Comparison of ENCODE assay signal across 24 cellular contexts in the genomic region with DNA sequence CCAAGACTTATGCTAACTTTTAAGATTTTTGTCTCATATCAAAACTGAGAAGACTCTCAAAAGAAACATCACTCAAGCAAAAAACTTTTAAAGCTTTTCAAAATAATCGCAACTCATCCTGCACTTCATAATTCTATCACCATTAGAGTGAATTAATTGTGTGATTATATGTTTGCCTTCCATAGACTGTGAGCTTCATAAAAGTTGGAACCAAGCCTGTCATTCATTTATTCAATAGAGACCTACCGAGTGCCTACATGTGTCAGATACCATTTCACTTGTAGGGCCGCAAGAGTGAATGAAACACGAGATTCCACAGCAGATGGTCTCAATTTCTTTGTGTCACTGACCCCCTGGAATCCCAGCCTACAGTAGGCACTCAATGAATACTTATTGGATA.
DNase-seq lines count a peak whose midpoint lies in the region; ATAC-seq and TF ChIP-seq lines count a peak whose summit lies in the region.
"Had no signal": no experiment of that assay in that cellular context is flagged by ENCODE, and none has a peak within 500 bp of the region (broad histone marks: within the 10 kb centered on the region; RNA-seq: fewer than 3 reads in every experiment).

No MANE protein-coding gene starts in this region.

- peaks cover 7% of the 10 kb centered on the region for H3K4me1 Mint-ChIP-seq in glutamatergic neuron (ENCODE audit: low read depth, unreplicated experiment)
- H3K4me1 Mint-ChIP-seq: memory B cell had no signal

- H3K9ac ChIP-seq in smooth muscle cell (ENCODE audit: low read depth) = peak overlapping the region; percentile 83

- H3K36me3 ChIP-seq in SJCRH30 = no peaks in the 10 kb centered on the region
- no peaks in the 10 kb centered on the region for H3K36me3 ChIP-seq in smooth muscle cell (ENCODE audit: low read depth)
- H3K36me3 ChIP-seq: heart left ventricle, ovary had no signal

- H4K20me1 ChIP-seq in smooth muscle cell (ENCODE audit: low read depth) = no peaks in the 10 kb centered on the region

- 65% methylated on average over 4 of the region's 4 CpGs for WGBS in smooth muscle cell (ENCODE audit: low lambda C conversion rate)

- H3K27me3 ChIP-seq in SJCRH30 (no peaks in the 10 kb centered on the region), smooth muscle cell (ENCODE audit: low read depth) (no peaks in the 10 kb centered on the region)
- H3K27me3 ChIP-seq: heart left ventricle, ovary had no signal

- H3K4me3 ChIP-seq in SJCRH30 (no peak overlapping the region), smooth muscle cell (no peak overlapping the region)
- H3K4me3 ChIP-seq: heart left ventricle, ovary had no signal

- H3K4me1 ChIP-seq in SJCRH30 (peaks cover 20% of the 10 kb centered on the region), smooth muscle cell (ENCODE audit: low read depth) (peaks cover 6% of the 10 kb centered on the region)

- ATAC-seq in GM18511 (IDR thresholded peaks at IDR 0.05; ENCODE audit: unreplicated experiment) (no peak), GM19328 (IDR thresholded peaks at IDR 0.05; ENCODE audit: unreplicated experiment) (no peak)

- H3K27ac Mint-ChIP-seq in glutamatergic neuron (ENCODE audit: unreplicated experiment) = peak overlapping the region; percentile 28
- H3K27ac Mint-ChIP-seq: activated CD8-positive, alpha-beta memory T cell treated with anti-CD3 and anti-CD28 coated beads, Interleukin-2, amount 10 ng/mL, durations not matched to agents 7 days and 5 days; activated naive CD4-positive, alpha-beta T cell treated with anti-CD3 and anti-CD28 coated beads for 36 hours; activated T-cell treated with anti-CD3 and anti-CD28 coated beads, Interleukin-2, amount 50 U/mL, for 72 hours; CD4-positive, alpha-beta memory T cell; memory B cell; naive thymus-derived CD4-positive, alpha-beta T cell; stimulated activated naive CD8-positive, alpha-beta T cell treated with anti-CD3 and anti-CD28 coated beads, Interleukin-15, amount 100 ng/mL, for 72 hours; WTC11 had no signal

- peaks cover 14% of the 10 kb centered on the region for H3K36me3 Mint-ChIP-seq in glutamatergic neuron (ENCODE audit: unreplicated experiment)
- H3K36me3 Mint-ChIP-seq: memory B cell had no signal

- H3F3A ChIP-seq in smooth muscle cell (ENCODE audit: low read depth) = no peaks in the 10 kb centered on the region

- no peaks in the 10 kb centered on the region for H3K27me3 Mint-ChIP-seq in glutamatergic neuron (ENCODE audit: unreplicated experiment)
- H3K27me3 Mint-ChIP-seq: CD4-positive, alpha-beta memory T cell; stimulated activated naive CD8-positive, alpha-beta T cell treated with anti-CD3 and anti-CD28 coated beads, Interleukin-15, amount 100 ng/mL, for 72 hours had no signal

- peaks cover 6% of the 10 kb centered on the region for H3K9me3 Mint-ChIP-seq in glutamatergic neuron (ENCODE audit: unreplicated experiment)
- H3K9me3 Mint-ChIP-seq: activated T-cell treated with anti-CD3 and anti-CD28 coated beads, Interleukin-2, amount 50 U/mL, for 72 hours had no signal

- H3K4me3 Mint-ChIP-seq in glutamatergic neuron (ENCODE audit: unreplicated experiment) = no peak overlapping the region
- H3K4me3 Mint-ChIP-seq: activated CD8-positive, alpha-beta memory T cell treated with anti-CD3 and anti-CD28 coated beads, Interleukin-2, amount 10 ng/mL, durations not matched to agents 7 days and 5 days; activated naive CD4-positive, alpha-beta T cell treated with anti-CD3 and anti-CD28 coated beads for 36 hours; activated T-cell treated with anti-CD3 and anti-CD28 coated beads, Interleukin-2, amount 50 U/mL, for 72 hours; CD4-positive, alpha-beta memory T cell; memory B cell; naive thymus-derived CD4-positive, alpha-beta T cell; stimulated activated naive CD8-positive, alpha-beta T cell treated with anti-CD3 and anti-CD28 coated beads, Interleukin-15, amount 100 ng/mL, for 72 hours; WTC11 had no signal

- DNase-seq in NCI-H2171 treated with DMSO at 0.1 percent for 48 hours (lab: John Stamatoyannopoulos, UW) (peak; percentile 54), NCI-H2171 (lab: John Stamatoyannopoulos, UW) (no peak), SJCRH30 (no peak), glutamatergic neuron (no peak), smooth muscle cell (lab: John Stamatoyannopoulos, UW; ENCODE audit: unreplicated experiment) (no peak), AG08395 (ENCODE audit: low spot score) (no peak)
- DNase-seq: activated CD4-positive, alpha-beta T cell treated with anti-CD3 and anti-CD28 coated beads, Interleukin-2, amount 50 U/mL, for 1 hour; activated CD8-positive, alpha-beta memory T cell treated with anti-CD3 and anti-CD28 coated beads, Interleukin-2, amount 10 ng/mL, durations not matched to agents 7 days and 5 days; activated naive CD4-positive, alpha-beta T cell treated with anti-CD3 and anti-CD28 coated beads for 36 hours; activated T-cell treated with anti-CD3 and anti-CD28 coated beads, Interleukin-2, amount 50 U/mL, for 72 hours; CD4-positive, alpha-beta memory T cell; GOT3; KBM-7; naive thymus-derived CD4-positive, alpha-beta T cell; NCI-H146; stimulated activated naive CD8-positive, alpha-beta T cell treated with anti-CD3 and anti-CD28 coated beads, Interleukin-15, amount 100 ng/mL, for 72 hours had no signal

- H3K4me2 ChIP-seq in smooth muscle cell = peak overlapping the region; percentile 1

- no peak overlapping the region for H2AFZ ChIP-seq in smooth muscle cell (ENCODE audit: low read depth)

- H3K27ac ChIP-seq in SJCRH30 = peak overlapping the region; percentile 37
- peak overlapping the region; percentile 93 for H3K27ac ChIP-seq in smooth muscle cell (ENCODE audit: low read depth)
- H3K27ac ChIP-seq: 22Rv1, epithelial cell of prostate, heart left ventricle, ovary had no signal

- TF ChIP-seq CTCF in glutamatergic neuron (IDR thresholded peaks at IDR 0.05; ENCODE audit: partially characterized antibody, unreplicated experiment) (no peak), smooth muscle cell (IDR thresholded peaks at IDR 0.05; ENCODE audit: borderline replicate concordance, insufficient read depth, poor library complexity, severe bottlenecking) (no peak)

- H3K79me2 ChIP-seq in smooth muscle cell (ENCODE audit: low read depth) = no peaks in the 10 kb centered on the region

- no peaks in the 10 kb centered on the region; the same call in 1 of the 2 replicates for H3K9me3 ChIP-seq in SJCRH30 (replicated peaks)
- H3K9me3 ChIP-seq in smooth muscle cell (replicated peaks; ENCODE audit: low read depth) = no peaks in the 10 kb centered on the region
- H3K9me3 ChIP-seq: ovary had no signal
